15 cellular contexts compared by ENCODE assay signal in genomic region chr14:92668266-92668973, GRCh38.
A peak's percentile ranks its signal among the peaks of the same experiment; 100 is the strongest.
DNase-seq lines count a peak whose midpoint lies in the region; ATAC-seq and TF ChIP-seq lines count a peak whose summit lies in the region.
"Had no signal": no experiment of that assay in that cellular context is flagged by ENCODE, and none has a peak within 500 bp of the region (broad histone marks: within the 10 kb centered on the region; RNA-seq: fewer than 3 reads in every experiment).

No MANE protein-coding gene starts in this region.

- H3K4me1 ChIP-seq in spleen: peaks cover 10 to 97% (median 56%) of the 10 kb centered on the region in 6 donors
- H3K4me1 ChIP-seq: body of pancreas had no signal

- H3K27ac ChIP-seq in spleen (peak overlapping the region in 5 of 8 donors; percentile 17 to 76 (median 35)), RWPE1 (no peak overlapping the region)
- H3K27ac ChIP-seq: A549, body of pancreas had no signal

- peaks cover 0 to 94% (median 14%) of the 10 kb centered on the region in 6 donors for H3K36me3 ChIP-seq in spleen

- no peak overlapping the region for H3K4me3 ChIP-seq in spleen
- H3K4me3 ChIP-seq: A549, body of pancreas, smooth muscle cell had no signal

- peaks cover 25% of the 10 kb centered on the region for H3K36me3 Mint-ChIP-seq in activated CD4-positive, alpha-beta memory T cell treated with anti-CD3 and anti-CD28 coated beads for 36 hours
- H3K36me3 Mint-ChIP-seq in activated CD4-positive, alpha-beta memory T cell treated with anti-CD3 and anti-CD28 coated beads, Interleukin-2, amount 10 ng/mL, durations not matched to agents 7 days and 5 days (ENCODE audit: low read depth): peaks cover 66% of the 10 kb centered on the region
- peaks cover 13% of the 10 kb centered on the region; the same call in 1 of the 2 replicates for H3K36me3 Mint-ChIP-seq in HFFc6 (ENCODE audit: low read depth)
- H3K36me3 Mint-ChIP-seq in activated T-cell treated with anti-CD3 and anti-CD28 coated beads, Interleukin-2, amount 50 U/mL, for 72 hours (ENCODE audit: insufficient read depth in 2 of 2): peaks cover 6 to 27% of the 10 kb centered on the region in 2 donors

- peak; percentile 83 to 86 for ATAC-seq in activated T-cell treated with anti-CD3 and anti-CD28 coated beads, Interleukin-2, amount 50 U/mL, for 72 hours (replicated peaks in 1 of 2)
- no peak for ATAC-seq in GM18517 (IDR thresholded peaks at IDR 0.05; ENCODE audit: unreplicated experiment)
- ATAC-seq: A549, body of pancreas, Panc1 had no signal

- H3K27me3 ChIP-seq in spleen (replicated peaks in 1 of 7): no peaks in the 10 kb centered on the region
- H3K27me3 ChIP-seq: body of pancreas had no signal

- no peaks in the 10 kb centered on the region for H3K9me3 ChIP-seq in spleen
- H3K9me3 ChIP-seq: A549, body of pancreas had no signal

- peaks cover 67% of the 10 kb centered on the region for H3K4me1 Mint-ChIP-seq in activated CD4-positive, alpha-beta memory T cell treated with anti-CD3 and anti-CD28 coated beads for 36 hours (ENCODE audit: low read depth)
- peaks cover 31% of the 10 kb centered on the region for H3K4me1 Mint-ChIP-seq in activated CD4-positive, alpha-beta memory T cell treated with anti-CD3 and anti-CD28 coated beads, Interleukin-2, amount 10 ng/mL, durations not matched to agents 7 days and 5 days
- H3K4me1 Mint-ChIP-seq in HFFc6 (ENCODE audit: low read depth): peaks cover 30% of the 10 kb centered on the region
- peaks cover 85% of the 10 kb centered on the region for H3K4me1 Mint-ChIP-seq in activated T-cell treated with anti-CD3 and anti-CD28 coated beads, Interleukin-2, amount 50 U/mL, for 72 hours (ENCODE audit: low read depth)

- intact Hi-C loops in activated CD4-positive, alpha-beta memory T cell treated with anti-CD3 and anti-CD28 coated beads for 36 hours (cut with micrococcal nuclease): loop anchor here (1.0 kb wide), 2 partner anchors 9 to 17 kb away; no protein-coding TSS in a partner anchor
- intact Hi-C loops in spleen (cut with DNase I; ENCODE audit: low total_unique reads): no loop called here

- 51 to 60% (median 54%) methylated on average over 4 of the region's 4 CpGs for WGBS in spleen, 5 donors

- H3K27ac Mint-ChIP-seq in activated CD4-positive, alpha-beta memory T cell treated with anti-CD3 and anti-CD28 coated beads for 36 hours: peak overlapping the region; percentile 79
- H3K27ac Mint-ChIP-seq in activated CD4-positive, alpha-beta memory T cell treated with anti-CD3 and anti-CD28 coated beads, Interleukin-2, amount 10 ng/mL, durations not matched to agents 7 days and 5 days: no peak overlapping the region
- H3K27ac Mint-ChIP-seq in HFFc6: peak overlapping the region; percentile 18; the same call in 1 of the 2 replicates
- H3K27ac Mint-ChIP-seq in activated T-cell treated with anti-CD3 and anti-CD28 coated beads, Interleukin-2, amount 50 U/mL, for 72 hours: peak overlapping the region; percentile 95

- POLR2A ChIA-PET in activated CD4-positive, alpha-beta memory T cell treated with anti-CD3 and anti-CD28 coated beads for 36 hours (lab: Charles Lee): interaction anchor here (0.8 to 1.3 kb wide), 4 partner anchors 9 to 230 kb away, joined by 3 to 8 read pairs (median 4); no protein-coding TSS in a partner anchor
- POLR2A ChIA-PET in activated CD4-positive, alpha-beta memory T cell treated with anti-CD3 and anti-CD28 coated beads, Interleukin-2, amount 10 ng/mL, durations not matched to agents 7 days and 5 days (lab: Charles Lee): no interaction called here
- POLR2A ChIA-PET in RWPE1 (lab: Yijun Ruan, JAX; ENCODE audit: low non-redundant PET): no interaction called here

- no peak overlapping the region for H3K4me3 Mint-ChIP-seq in activated CD4-positive, alpha-beta memory T cell treated with anti-CD3 and anti-CD28 coated beads for 36 hours
- H3K4me3 Mint-ChIP-seq in activated CD4-positive, alpha-beta memory T cell treated with anti-CD3 and anti-CD28 coated beads, Interleukin-2, amount 10 ng/mL, durations not matched to agents 7 days and 5 days: no peak overlapping the region
- no peak overlapping the region for H3K4me3 Mint-ChIP-seq in HFFc6
- peak overlapping the region; percentile 35 to 66 for H3K4me3 Mint-ChIP-seq in activated T-cell treated with anti-CD3 and anti-CD28 coated beads, Interleukin-2, amount 50 U/mL, for 72 hours
- H3K4me3 Mint-ChIP-seq: type B pancreatic cell had no signal

- no peaks in the 10 kb centered on the region for H3K27me3 Mint-ChIP-seq in activated CD4-positive, alpha-beta memory T cell treated with anti-CD3 and anti-CD28 coated beads for 36 hours
- no peaks in the 10 kb centered on the region for H3K27me3 Mint-ChIP-seq in activated CD4-positive, alpha-beta memory T cell treated with anti-CD3 and anti-CD28 coated beads, Interleukin-2, amount 10 ng/mL, durations not matched to agents 7 days and 5 days
- no peaks in the 10 kb centered on the region; the same call in 1 of the 2 replicates for H3K27me3 Mint-ChIP-seq in HFFc6 (ENCODE audit: insufficient read depth)
- H3K27me3 Mint-ChIP-seq in activated T-cell treated with anti-CD3 and anti-CD28 coated beads, Interleukin-2, amount 50 U/mL, for 72 hours (ENCODE audit: low read depth): no peaks in the 10 kb centered on the region
- H3K27me3 Mint-ChIP-seq: type B pancreatic cell had no signal

- no peak for TF ChIP-seq CTCF in HFFc6 (IDR thresholded peaks at IDR 0.05)
- TF ChIP-seq CTCF in spleen (IDR thresholded peaks at IDR 0.05 in 8 of 11, conservative IDR thresholded peaks at IDR 0.05 in 3 of 11): no peak
- TF ChIP-seq CTCF in RWPE1 (conservative IDR thresholded peaks at IDR 0.05; ENCODE audit: low read depth): no peak

- peak; percentile 62 for DNase-seq in activated CD4-positive, alpha-beta memory T cell treated with anti-CD3 and anti-CD28 coated beads for 36 hours
- no peak for DNase-seq in activated CD4-positive, alpha-beta memory T cell treated with anti-CD3 and anti-CD28 coated beads, Interleukin-2, amount 10 ng/mL, durations not matched to agents 7 days and 5 days
- no peak for DNase-seq in HFFc6
- peak in 1 of 2 donors; percentile 36 for DNase-seq in activated T-cell treated with anti-CD3 and anti-CD28 coated beads, Interleukin-2, amount 50 U/mL, for 72 hours
- no peak for DNase-seq in spleen
- DNase-seq in NCI-H1436 (lab: John Stamatoyannopoulos, UW): no peak
- no peak for DNase-seq in RWPE1 (ENCODE audit: low spot score)
- DNase-seq: activated CD8-positive, alpha-beta memory T cell treated with anti-CD3 and anti-CD28 coated beads, Interleukin-2, amount 50 U/mL, for 4 hours; body of pancreas; glutamatergic neuron had no signal

- CTCF ChIA-PET in activated CD4-positive, alpha-beta memory T cell treated with anti-CD3 and anti-CD28 coated beads for 36 hours (lab: Charles Lee): interaction anchor here (0.6 to 2.3 kb wide), 9 partner anchors 9 to 1169 kb away, joined by 3 to 9 read pairs (median 4); no protein-coding TSS in a partner anchor
- CTCF ChIA-PET in activated CD4-positive, alpha-beta memory T cell treated with anti-CD3 and anti-CD28 coated beads, Interleukin-2, amount 10 ng/mL, durations not matched to agents 7 days and 5 days (lab: Charles Lee): interaction anchor here (1.2 kb wide), 1 partner anchor 54 kb away, joined by 3 read pairs; no protein-coding TSS in a partner anchor
- CTCF ChIA-PET in RWPE1 (lab: Yijun Ruan, JAX): interaction anchor here (0.9 to 1.1 kb wide), 2 partner anchors 15 to 18 kb away, joined by 4 to 5 read pairs; no protein-coding TSS in a partner anchor

- H3K9me3 Mint-ChIP-seq in activated CD4-positive, alpha-beta memory T cell treated with anti-CD3 and anti-CD28 coated beads for 36 hours: no peaks in the 10 kb centered on the region
- H3K9me3 Mint-ChIP-seq in activated CD4-positive, alpha-beta memory T cell treated with anti-CD3 and anti-CD28 coated beads, Interleukin-2, amount 10 ng/mL, durations not matched to agents 7 days and 5 days: no peaks in the 10 kb centered on the region
- H3K9me3 Mint-ChIP-seq in HFFc6: no peaks in the 10 kb centered on the region
- no peaks in the 10 kb centered on the region for H3K9me3 Mint-ChIP-seq in activated T-cell treated with anti-CD3 and anti-CD28 coated beads, Interleukin-2, amount 50 U/mL, for 72 hours
- H3K9me3 Mint-ChIP-seq: type B pancreatic cell had no signal

- no peak for TF ChIP-seq POLR2A in spleen (IDR thresholded peaks at IDR 0.05)

Comparison
In these comparisons a context has a peak if more than half of its experiments do, and no peak if none do; other contexts are left out.
1. H3K4me3 Mint-ChIP-seq: peak in activated T-cell treated with anti-CD3 and anti-CD28 coated beads, Interleukin-2, amount 50 U/mL, for 72 hours (2 of 2); none in activated CD4-positive, alpha-beta memory T cell treated with anti-CD3 and anti-CD28 coated beads for 36 hours (single experiment), activated CD4-positive, alpha-beta memory T cell treated with anti-CD3 and anti-CD28 coated beads, Interleukin-2, amount 10 ng/mL, durations not matched to agents 7 days and 5 days (single experiment) and HFFc6 (single experiment).